In genomic region chr18:11981383-11981632, GRCh38 we compare ENCODE assay signal across 1 cellular context.
TF ChIP-seq lines count a peak whose summit lies in the region.

IMPA2 (plus strand) TSS chr18:11981507; CDS start chr18:11981670, 163 bp downstream.

TF ChIP-seq in HepG2, 621 proteins besides CTCF, POLR2A, EP300 and RAD21 (continued from another document and continues in another):
- TF ChIP-seq E2F2 (CRISPR knock-in tag; IDR thresholded peaks at IDR 0.05; ENCODE audit: borderline replicate concordance) (0 out of 2 replicates have a peak, but pooled peaks have one; percentile 68), ARHGAP35 (CRISPR knock-in tag; IDR thresholded peaks at IDR 0.05; ENCODE audit: borderline replicate concordance) (no peak), ATF7 (IDR thresholded peaks at IDR 0.05) (no peak), ATF7 (CRISPR knock-in tag; IDR thresholded peaks at IDR 0.05) (no peak), ZNF333 (CRISPR knock-in tag; IDR thresholded peaks at IDR 0.05; ENCODE audit: borderline replicate concordance) (no peak; the same call in 1 of the 2 replicates), GTF3A (CRISPR knock-in tag; conservative IDR thresholded peaks at IDR 0.05) (0 out of 2 replicates have a peak, but pooled peaks have one; percentile 33), ZHX2 (IDR thresholded peaks at IDR 0.05; ENCODE audit: low read depth) (no peak), ZHX2 (CRISPR knock-in tag; IDR thresholded peaks at IDR 0.05; ENCODE audit: borderline replicate concordance) (peak; percentile 35; the same call in 1 of the 2 replicates), ZNF558 (CRISPR knock-in tag; IDR thresholded peaks at IDR 0.05; ENCODE audit: borderline replicate concordance) (peak; percentile 73; the same call in 1 of the 2 replicates), ZBTB2 (CRISPR knock-in tag; IDR thresholded peaks at IDR 0.05; ENCODE audit: low read depth) (peak; percentile 44; the same call in 1 of the 2 replicates), RFXAP (CRISPR knock-in tag; IDR thresholded peaks at IDR 0.05; ENCODE audit: borderline replicate concordance) (no peak), GATA4 (IDR thresholded peaks at IDR 0.05; ENCODE audit: borderline replicate concordance, low read depth) (peak; percentile 25; the same call in 1 of the 2 replicates), HNRNPL (IDR thresholded peaks at IDR 0.05; ENCODE audit: low read depth, low read length) (no peak), MED13 (CRISPR knock-in tag; IDR thresholded peaks at IDR 0.05) (peak; percentile 53; the same call in 1 of the 2 replicates), ZNF460 (CRISPR knock-in tag; IDR thresholded peaks at IDR 0.05; ENCODE audit: borderline replicate concordance) (no peak), HOXA9 (CRISPR knock-in tag; IDR thresholded peaks at IDR 0.05; ENCODE audit: borderline replicate concordance) (0 out of 2 replicates have a peak, but pooled peaks have one; percentile 52), ESRRA (CRISPR knock-in tag; IDR thresholded peaks at IDR 0.05; ENCODE audit: low read depth) (no peak), MTF1 (CRISPR knock-in tag; IDR thresholded peaks at IDR 0.05) (peak; percentile 34; the same call in 1 of the 2 replicates), SNAI1 (CRISPR knock-in tag; IDR thresholded peaks at IDR 0.05; ENCODE audit: borderline replicate concordance) (no peak), ZNF598 (CRISPR knock-in tag; IDR thresholded peaks at IDR 0.05; ENCODE audit: borderline replicate concordance) (no peak), NFKB2 (CRISPR knock-in tag; IDR thresholded peaks at IDR 0.05; ENCODE audit: borderline replicate concordance) (peak; percentile 50; the same call in 1 of the 2 replicates), ZSCAN20 (CRISPR knock-in tag; IDR thresholded peaks at IDR 0.05; ENCODE audit: borderline replicate concordance) (peak; percentile 65; the same call in 1 of the 2 replicates), KLF16 (CRISPR knock-in tag; IDR thresholded peaks at IDR 0.05) (no peak), ELF4 (CRISPR knock-in tag; IDR thresholded peaks at IDR 0.05; ENCODE audit: borderline replicate concordance) (no peak), NAIF1 (CRISPR knock-in tag; IDR thresholded peaks at IDR 0.05; ENCODE audit: borderline replicate concordance) (no peak), HNRNPH1 (optimal IDR thresholded peaks at IDR 0.05; ENCODE audit: low read depth, low read length) (no peak), ZNF382 (CRISPR knock-in tag; IDR thresholded peaks at IDR 0.05; ENCODE audit: borderline replicate concordance) (no peak), ZMYM3 (CRISPR knock-in tag; IDR thresholded peaks at IDR 0.05) (no peak), ZNF343 (CRISPR knock-in tag; IDR thresholded peaks at IDR 0.05) (peak; percentile 74; the same call in 1 of the 2 replicates), THAP8 (CRISPR knock-in tag; IDR thresholded peaks at IDR 0.05; ENCODE audit: borderline replicate concordance) (no peak), ZSCAN31 (CRISPR knock-in tag; IDR thresholded peaks at IDR 0.05; ENCODE audit: low read depth) (0 out of 2 replicates have a peak, but pooled peaks have one; percentile 47), NRL (CRISPR knock-in tag; IDR thresholded peaks at IDR 0.05; ENCODE audit: borderline replicate concordance) (no peak), GABPA (IDR thresholded peaks at IDR 0.05; ENCODE audit: low read depth, low read length) (no peak), GABPA (CRISPR knock-in tag; IDR thresholded peaks at IDR 0.05; ENCODE audit: low read depth) (no peak), ZNF275 (CRISPR knock-in tag; IDR thresholded peaks at IDR 0.05; ENCODE audit: borderline replicate concordance) (no peak)
- TF ChIP-seq, protein P1, sequence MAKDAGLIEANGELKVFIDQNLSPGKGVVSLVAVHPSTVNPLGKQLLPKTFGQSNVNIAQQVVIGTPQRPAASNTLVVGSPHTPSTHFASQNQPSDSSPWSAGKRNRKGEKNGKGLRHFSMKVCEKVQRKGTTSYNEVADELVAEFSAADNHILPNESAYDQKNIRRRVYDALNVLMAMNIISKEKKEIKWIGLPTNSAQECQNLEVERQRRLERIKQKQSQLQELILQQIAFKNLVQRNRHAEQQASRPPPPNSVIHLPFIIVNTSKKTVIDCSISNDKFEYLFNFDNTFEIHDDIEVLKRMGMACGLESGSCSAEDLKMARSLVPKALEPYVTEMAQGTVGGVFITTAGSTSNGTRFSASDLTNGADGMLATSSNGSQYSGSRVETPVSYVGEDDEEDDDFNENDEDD (CRISPR knock-in tag; IDR thresholded peaks at IDR 0.05; ENCODE audit: borderline replicate concordance): peak; percentile 66; the same call in 1 of the 2 replicates
- TF ChIP-seq, protein P2, sequence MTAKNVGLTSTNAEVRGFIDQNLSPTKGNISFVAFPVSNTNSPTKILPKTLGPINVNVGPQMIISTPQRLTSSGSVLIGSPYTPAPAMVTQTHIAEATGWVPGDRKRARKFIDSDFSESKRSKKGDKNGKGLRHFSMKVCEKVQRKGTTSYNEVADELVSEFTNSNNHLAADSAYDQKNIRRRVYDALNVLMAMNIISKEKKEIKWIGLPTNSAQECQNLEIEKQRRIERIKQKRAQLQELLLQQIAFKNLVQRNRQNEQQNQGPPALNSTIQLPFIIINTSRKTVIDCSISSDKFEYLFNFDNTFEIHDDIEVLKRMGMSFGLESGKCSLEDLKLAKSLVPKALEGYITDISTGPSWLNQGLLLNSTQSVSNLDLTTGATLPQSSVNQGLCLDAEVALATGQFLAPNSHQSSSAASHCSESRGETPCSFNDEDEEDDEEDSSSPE (CRISPR knock-in tag; IDR thresholded peaks at IDR 0.05): peak; percentile 51; the same call in 1 of the 2 replicates
- TF ChIP-seq, protein P3, sequence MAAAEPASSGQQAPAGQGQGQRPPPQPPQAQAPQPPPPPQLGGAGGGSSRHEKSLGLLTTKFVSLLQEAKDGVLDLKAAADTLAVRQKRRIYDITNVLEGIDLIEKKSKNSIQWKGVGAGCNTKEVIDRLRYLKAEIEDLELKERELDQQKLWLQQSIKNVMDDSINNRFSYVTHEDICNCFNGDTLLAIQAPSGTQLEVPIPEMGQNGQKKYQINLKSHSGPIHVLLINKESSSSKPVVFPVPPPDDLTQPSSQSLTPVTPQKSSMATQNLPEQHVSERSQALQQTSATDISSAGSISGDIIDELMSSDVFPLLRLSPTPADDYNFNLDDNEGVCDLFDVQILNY (CRISPR knock-in tag; conservative IDR thresholded peaks at IDR 0.05): peak; percentile 77
- TF ChIP-seq, protein P4, sequence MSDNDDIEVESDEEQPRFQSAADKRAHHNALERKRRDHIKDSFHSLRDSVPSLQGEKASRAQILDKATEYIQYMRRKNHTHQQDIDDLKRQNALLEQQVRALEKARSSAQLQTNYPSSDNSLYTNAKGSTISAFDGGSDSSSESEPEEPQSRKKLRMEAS (IDR thresholded peaks at IDR 0.05): peak; percentile 33; the same call in 1 of the 2 replicates
- TF ChIP-seq, protein P5, sequence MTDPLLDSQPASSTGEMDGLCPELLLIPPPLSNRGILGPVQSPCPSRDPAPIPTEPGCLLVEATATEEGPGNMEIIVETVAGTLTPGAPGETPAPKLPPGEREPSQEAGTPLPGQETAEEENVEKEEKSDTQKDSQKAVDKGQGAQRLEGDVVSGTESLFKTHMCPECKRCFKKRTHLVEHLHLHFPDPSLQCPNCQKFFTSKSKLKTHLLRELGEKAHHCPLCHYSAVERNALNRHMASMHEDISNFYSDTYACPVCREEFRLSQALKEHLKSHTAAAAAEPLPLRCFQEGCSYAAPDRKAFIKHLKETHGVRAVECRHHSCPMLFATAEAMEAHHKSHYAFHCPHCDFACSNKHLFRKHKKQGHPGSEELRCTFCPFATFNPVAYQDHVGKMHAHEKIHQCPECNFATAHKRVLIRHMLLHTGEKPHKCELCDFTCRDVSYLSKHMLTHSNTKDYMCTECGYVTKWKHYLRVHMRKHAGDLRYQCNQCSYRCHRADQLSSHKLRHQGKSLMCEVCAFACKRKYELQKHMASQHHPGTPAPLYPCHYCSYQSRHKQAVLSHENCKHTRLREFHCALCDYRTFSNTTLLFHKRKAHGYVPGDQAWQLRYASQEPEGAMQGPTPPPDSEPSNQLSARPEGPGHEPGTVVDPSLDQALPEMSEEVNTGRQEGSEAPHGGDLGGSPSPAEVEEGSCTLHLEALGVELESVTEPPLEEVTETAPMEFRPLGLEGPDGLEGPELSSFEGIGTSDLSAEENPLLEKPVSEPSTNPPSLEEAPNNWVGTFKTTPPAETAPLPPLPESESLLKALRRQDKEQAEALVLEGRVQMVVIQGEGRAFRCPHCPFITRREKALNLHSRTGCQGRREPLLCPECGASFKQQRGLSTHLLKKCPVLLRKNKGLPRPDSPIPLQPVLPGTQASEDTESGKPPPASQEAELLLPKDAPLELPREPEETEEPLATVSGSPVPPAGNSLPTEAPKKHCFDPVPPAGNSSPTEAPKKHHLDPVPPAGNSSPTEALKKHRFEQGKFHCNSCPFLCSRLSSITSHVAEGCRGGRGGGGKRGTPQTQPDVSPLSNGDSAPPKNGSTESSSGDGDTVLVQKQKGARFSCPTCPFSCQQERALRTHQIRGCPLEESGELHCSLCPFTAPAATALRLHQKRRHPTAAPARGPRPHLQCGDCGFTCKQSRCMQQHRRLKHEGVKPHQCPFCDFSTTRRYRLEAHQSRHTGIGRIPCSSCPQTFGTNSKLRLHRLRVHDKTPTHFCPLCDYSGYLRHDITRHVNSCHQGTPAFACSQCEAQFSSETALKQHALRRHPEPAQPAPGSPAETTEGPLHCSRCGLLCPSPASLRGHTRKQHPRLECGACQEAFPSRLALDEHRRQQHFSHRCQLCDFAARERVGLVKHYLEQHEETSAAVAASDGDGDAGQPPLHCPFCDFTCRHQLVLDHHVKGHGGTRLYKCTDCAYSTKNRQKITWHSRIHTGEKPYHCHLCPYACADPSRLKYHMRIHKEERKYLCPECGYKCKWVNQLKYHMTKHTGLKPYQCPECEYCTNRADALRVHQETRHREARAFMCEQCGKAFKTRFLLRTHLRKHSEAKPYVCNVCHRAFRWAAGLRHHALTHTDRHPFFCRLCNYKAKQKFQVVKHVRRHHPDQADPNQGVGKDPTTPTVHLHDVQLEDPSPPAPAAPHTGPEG (CRISPR knock-in tag; IDR thresholded peaks at IDR 0.05): peak; percentile 79; the same call in 1 of the 2 replicates
